ENCODE assay signal across 8 cellular contexts in genomic region chr12:49129332-49130150, GRCh38. TPM values are rescaled to one million over a fixed set of nuclear protein-coding genes. Genes with fewer than 3 reads are reported as not detected.
A peak's percentile ranks its signal among the peaks of the same experiment; 100 is the strongest.
DNase-seq lines count a peak whose midpoint lies in the region; ATAC-seq and TF ChIP-seq lines count a peak whose summit lies in the region.

No MANE protein-coding gene starts in this region.

- no peaks in the 10 kb centered on the region for H3K27me3 ChIP-seq in CD4-positive, alpha-beta T cell (ENCODE audit: control insufficient read depth, insufficient read depth, low read length)
- H3K27me3 ChIP-seq in endocrine pancreas (ENCODE audit: control insufficient read depth, insufficient read depth, low read length): no peaks in the 10 kb centered on the region
- no peaks in the 10 kb centered on the region for H3K27me3 ChIP-seq in neural progenitor cell

- TF ChIP-seq CTCF in CD4-positive, alpha-beta T cell (IDR thresholded peaks at IDR 0.05): no peak
- no peak for TF ChIP-seq CTCF in neural progenitor cell (IDR thresholded peaks at IDR 0.05)

- H3K36me3 Mint-ChIP-seq in CD4-positive, alpha-beta T cell (ENCODE audit: low read depth): peaks cover 48% of the 10 kb centered on the region
- peaks cover 39% of the 10 kb centered on the region for H3K36me3 Mint-ChIP-seq in neural progenitor cell

- peaks cover 52% of the 10 kb centered on the region for H3K4me1 Mint-ChIP-seq in CD4-positive, alpha-beta T cell (ENCODE audit: low read depth)
- H3K4me1 Mint-ChIP-seq in neural progenitor cell: peaks cover 49% of the 10 kb centered on the region

- peaks cover 46% of the 10 kb centered on the region for H3K79me2 ChIP-seq in neural progenitor cell (ENCODE audit: low read depth)

- ATAC-seq in CD4-positive, alpha-beta T cell (ENCODE audit: poor library complexity): no peak
- no peak for ATAC-seq in GM18858 (IDR thresholded peaks at IDR 0.05; ENCODE audit: unreplicated experiment)

- CTCF ChIA-PET in CD4-positive, alpha-beta T cell (lab: Charles Lee): interaction anchor here (0.6 to 4.4 kb wide), 19 partner anchors 15 to 277 kb away, joined by 3 to 38 read pairs (median 4); partner anchors contain the start of genes DDX23, DHH and LMBR1L

- peaks cover 10% of the 10 kb centered on the region for H3K36me3 ChIP-seq in endocrine pancreas (ENCODE audit: control insufficient read depth, insufficient read depth, low read length)
- peaks cover 7% of the 10 kb centered on the region for H3K36me3 ChIP-seq in neural progenitor cell

- no peak overlapping the region for H2AFZ ChIP-seq in neural progenitor cell (replicated peaks)

- H3K9ac ChIP-seq in endocrine pancreas (ENCODE audit: control insufficient read depth, insufficient read depth, low read length) (peak overlapping the region; percentile 92), neural progenitor cell (no peak overlapping the region)

- no peaks in the 10 kb centered on the region for H3K9me3 ChIP-seq in CD4-positive, alpha-beta T cell (ENCODE audit: control insufficient read depth, low read length)
- H3K9me3 ChIP-seq in endocrine pancreas (ENCODE audit: control insufficient read depth, low read length) (no peaks in the 10 kb centered on the region), neural progenitor cell (ENCODE audit: low read depth) (no peaks in the 10 kb centered on the region)

- H3K4me1 ChIP-seq in endocrine pancreas (ENCODE audit: control insufficient read depth, insufficient read depth, low read length): peaks cover 10% of the 10 kb centered on the region
- peaks cover 21% of the 10 kb centered on the region for H3K4me1 ChIP-seq in neural progenitor cell

- intact Hi-C loops in CD4-positive, alpha-beta T cell (cut with DNase I, micrococcal nuclease): loop anchor here (1.0 to 5.0 kb wide), 9 partner anchors 19 to 413 kb away; partner anchors contain the start of genes LMBR1L (in 2 of the 2), CCNT1 (in 1 of the 2), KMT2D (in 1 of the 2) and TROAP (in 1 of the 2)

- peak overlapping the region; percentile 98 for H3K27ac Mint-ChIP-seq in CD4-positive, alpha-beta T cell
- H3K27ac Mint-ChIP-seq in neural progenitor cell: peak overlapping the region; percentile 74

- H3K4me3 ChIP-seq in endocrine pancreas (ENCODE audit: control insufficient read depth, insufficient read depth, low read length): peak overlapping the region; percentile 71
- peak overlapping the region; percentile 98 for H3K4me3 ChIP-seq in neural progenitor cell

- POLR2A ChIA-PET in CD4-positive, alpha-beta T cell (lab: Charles Lee): interaction anchor here (1.0 to 4.7 kb wide), 16 partner anchors 21 to 1738 kb away, joined by 3 to 374 read pairs (median 16); partner anchors contain the start of genes DDX23, DHH, KMT2D and LMBR1L

- no peak for DNase-seq in CD4-positive, alpha-beta T cell
- DNase-seq in neural progenitor cell (ENCODE audit: low spot score) (no peak), H4 (ENCODE audit: low spot score) (no peak), SIG-M5 treated with dmso at 0.1 percent for 504 hours (lab: John Stamatoyannopoulos, UW; ENCODE audit: unreplicated experiment) (no peak)
- no peak for DNase-seq in activated CD4-positive, CD25-positive, alpha-beta regulatory T cell (lab: John Stamatoyannopoulos, UW)

- H3F3A ChIP-seq in neural progenitor cell (ENCODE audit: low read depth): peaks cover 60% of the 10 kb centered on the region

- H3K27me3 Mint-ChIP-seq in CD4-positive, alpha-beta T cell: no peaks in the 10 kb centered on the region
- peaks cover 2% of the 10 kb centered on the region for H3K27me3 Mint-ChIP-seq in neural progenitor cell (ENCODE audit: insufficient read depth, low read depth)

- peak overlapping the region; percentile 94 for H3K27ac ChIP-seq in CD4-positive, alpha-beta T cell (ENCODE audit: low read depth, low read length)
- no peak overlapping the region for H3K27ac ChIP-seq in neural progenitor cell

- H3K9me3 Mint-ChIP-seq in CD4-positive, alpha-beta T cell: no peaks in the 10 kb centered on the region
- no peaks in the 10 kb centered on the region for H3K9me3 Mint-ChIP-seq in neural progenitor cell

- H4K20me1 ChIP-seq in neural progenitor cell (ENCODE audit: low read depth): peaks cover 31% of the 10 kb centered on the region

- peak overlapping the region; percentile 99 for H3K4me3 Mint-ChIP-seq in CD4-positive, alpha-beta T cell
- peak overlapping the region; percentile 96 for H3K4me3 Mint-ChIP-seq in neural progenitor cell

- H3K4me2 ChIP-seq in neural progenitor cell: peak overlapping the region; percentile 84

TF ChIP-seq in PFSK-1, 5 proteins besides CTCF, POLR2A, EP300 and RAD21:
- peak; percentile 66; the same call in 1 of the 2 replicates for TF ChIP-seq POLR2AphosphoS5 (IDR thresholded peaks at IDR 0.05; ENCODE audit: low read depth, low read length)
- TF ChIP-seq TAF1 (IDR thresholded peaks at IDR 0.05; ENCODE audit: borderline replicate concordance, insufficient read depth, low read length): no peak

RNA-seq across cellular contexts. Expression of gene TUBA1B, which starts 1.7 kb away (rescaled TPM):
- total RNA-seq in CD4-positive, alpha-beta T cell: 100 to 1,000 TPM; 116 to 120 TPM
- 995 TPM for polyA plus RNA-seq in PFSK-1 (2012; ENCODE audit: insufficient read length, low read depth)
- 2,741 and 4,208 TPM in 2 replicates for total RNA-seq in neural progenitor cell (ENCODE audit: low replicate concordance)
- 3,840 and 4,099 TPM in 2 replicates for total RNA-seq in H4 (2014; rRNA removed; shearing (Covaris generic))

RNA-seq across cellular contexts. Expression of gene LMBR1L, which starts 18.9 kb away (rescaled TPM):
- 100 to 1,000 TPM; 401 to 418 TPM for total RNA-seq in CD4-positive, alpha-beta T cell
- 93.5 TPM for polyA plus RNA-seq in PFSK-1 (2012; ENCODE audit: insufficient read length, low read depth)
- 32.7 and 69.5 TPM in 2 replicates for total RNA-seq in neural progenitor cell (ENCODE audit: low replicate concordance)
- 10.6 and 27.3 TPM in 2 replicates for total RNA-seq in H4 (2014; rRNA removed; shearing (Covaris generic))

RNA-seq across cellular contexts. Expression of gene DHH, which starts 34.9 kb away (rescaled TPM):
- 1 to 10 TPM in 1 of 2 experiments, under 1 TPM in 1; 0.71 to 1.1 TPM for total RNA-seq in CD4-positive, alpha-beta T cell
- not detected for polyA plus RNA-seq in PFSK-1 (2012; ENCODE audit: insufficient read length, low read depth)
- total RNA-seq in neural progenitor cell (ENCODE audit: low replicate concordance): 0.03 TPM in 1 of 2 replicates, not detected in the other
- 0.02 TPM in 1 of 2 replicates, not detected in the other for total RNA-seq in H4 (2014; rRNA removed; shearing (Covaris generic))

RNA-seq across cellular contexts. Expression of gene TUBA1A, which starts 59.3 kb away (rescaled TPM):
- 100 to 1,000 TPM; 295 to 305 TPM for total RNA-seq in CD4-positive, alpha-beta T cell
- polyA plus RNA-seq in PFSK-1 (2012; ENCODE audit: insufficient read length, low read depth): 141 TPM
- 1,211 and 1,863 TPM in 2 replicates for total RNA-seq in neural progenitor cell (ENCODE audit: low replicate concordance)
- 403 and 523 TPM in 2 replicates for total RNA-seq in H4 (2014; rRNA removed; shearing (Covaris generic))

RNA-seq across cellular contexts. Expression of gene RHEBL1, which starts 59.8 kb away (rescaled TPM):
- total RNA-seq in CD4-positive, alpha-beta T cell: 1 to 10 TPM; 5.1 to 6.0 TPM
- polyA plus RNA-seq in PFSK-1 (2012; ENCODE audit: insufficient read length, low read depth): 16.5 TPM
- total RNA-seq in neural progenitor cell (ENCODE audit: low replicate concordance): 5.3 and 6.0 TPM in 2 replicates
- 0.99 and 2.4 TPM in 2 replicates for total RNA-seq in H4 (2014; rRNA removed; shearing (Covaris generic))

Comparison
In these comparisons a context has a peak if more than half of its experiments do, and no peak if none do; other contexts are left out.
1. RNA of gene TUBA1B, which starts 1.7 kb away (total RNA-seq): 3,840 to 4,099 TPM in H4 and 2,741 to 4,208 TPM in neural progenitor cell; 116 to 120 TPM in CD4-positive, alpha-beta T cell; every median in the first group is over 10 times any median in the second.